Comparison of ENCODE assay signal across 11 cellular contexts in the genomic region with DNA sequence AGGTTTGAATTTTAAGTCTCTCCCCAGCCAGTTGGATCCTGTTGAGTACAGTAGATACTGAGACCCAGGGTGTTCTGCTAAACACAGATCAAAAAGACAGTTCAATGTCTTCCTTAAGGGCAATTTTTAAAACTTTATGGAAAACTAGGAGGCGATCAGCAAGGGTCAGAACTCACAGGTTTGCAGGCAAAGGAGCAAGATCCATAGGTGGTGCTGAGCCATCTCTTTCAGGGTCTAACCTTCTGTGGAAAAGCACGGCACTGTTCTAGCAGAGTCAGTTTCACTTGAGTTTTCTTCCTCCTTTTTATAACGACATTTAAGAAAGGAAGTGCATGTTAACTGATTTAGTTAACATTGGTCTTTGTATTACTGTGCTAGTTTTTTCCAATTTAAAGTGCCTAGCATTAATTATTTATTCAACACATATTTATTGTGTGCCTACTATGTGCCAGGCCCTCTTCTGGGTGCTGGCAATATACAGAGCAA. TPM values are rescaled to one million over a fixed set of nuclear protein-coding genes. Genes with fewer than 3 reads are reported as not detected.
DNase-seq lines count a peak whose midpoint lies in the region; ATAC-seq and TF ChIP-seq lines count a peak whose summit lies in the region.
"Had no signal": no experiment of that assay in that cellular context is flagged by ENCODE, and none has a peak within 500 bp of the region (broad histone marks: within the 10 kb centered on the region; RNA-seq: fewer than 3 reads in every experiment).

CD84 (minus strand) TSS at position 281 of the 486 bp plus-strand sequence; CDS start at position 222, 59 bp downstream.

- H4K20me1 ChIP-seq in Karpas-422 (ENCODE audit: insufficient read depth, low read depth, low read length) (no peaks in the 10 kb centered on the region), neural progenitor cell (ENCODE audit: low read depth) (no peaks in the 10 kb centered on the region)

- H3K79me2 ChIP-seq in Karpas-422 (ENCODE audit: low read length) (peaks cover 38% of the 10 kb centered on the region), neural progenitor cell (ENCODE audit: low read depth) (no peaks in the 10 kb centered on the region)

- peaks cover 92% of the 10 kb centered on the region for H3K4me1 Mint-ChIP-seq in activated naive CD8-positive, alpha-beta T cell (ENCODE audit: low read depth)
- H3K4me1 Mint-ChIP-seq in neural progenitor cell, result no peaks in the 10 kb centered on the region

- H3K27me3 Mint-ChIP-seq in activated naive CD8-positive, alpha-beta T cell, result no peaks in the 10 kb centered on the region
- no peaks in the 10 kb centered on the region for H3K27me3 Mint-ChIP-seq in neural progenitor cell (ENCODE audit: insufficient read depth, low read depth)

- H3K27me3 ChIP-seq in GM06990 (replicated peaks; ENCODE audit: control insufficient read depth, insufficient read depth, low read length), result no peaks in the 10 kb centered on the region
- no peaks in the 10 kb centered on the region for H3K27me3 ChIP-seq in Karpas-422 (ENCODE audit: low read length)
- H3K27me3 ChIP-seq in neural progenitor cell, result no peaks in the 10 kb centered on the region

- ATAC-seq in GM21786 (IDR thresholded peaks at IDR 0.05; ENCODE audit: unreplicated experiment) (no peak), GM18858 (IDR thresholded peaks at IDR 0.05; ENCODE audit: unreplicated experiment) (no peak), HG03354 (IDR thresholded peaks at IDR 0.05; ENCODE audit: poor library complexity, severe bottlenecking, unreplicated experiment) (no peak)

- H3K9ac ChIP-seq in Karpas-422 (ENCODE audit: low read length) (peak within 1 kb of the TSS; percentile 72), neural progenitor cell (no peak within 1 kb of the TSS)

- no peaks in the 10 kb centered on the region for H3K9me2 ChIP-seq in Karpas-422 (replicated peaks; ENCODE audit: insufficient read depth, low read length)

- H3K27ac ChIP-seq in Karpas-422 (ENCODE audit: low read length), result peak within 1 kb of the TSS; percentile 80
- no peak within 1 kb of the TSS for H3K27ac ChIP-seq in neural progenitor cell
- H3K27ac ChIP-seq: VCaP had no signal

- TF ChIP-seq CTCF in GM06990 (IDR thresholded peaks at IDR 0.05; ENCODE audit: insufficient read depth, low read length, poor library complexity, severe bottlenecking) (no peak), neural progenitor cell (IDR thresholded peaks at IDR 0.05) (no peak)

- H3K4me3 Mint-ChIP-seq in activated naive CD8-positive, alpha-beta T cell, result peak within 1 kb of the TSS; percentile 87
- no peak within 1 kb of the TSS for H3K4me3 Mint-ChIP-seq in neural progenitor cell

- no peaks in the 10 kb centered on the region for H3F3A ChIP-seq in neural progenitor cell (ENCODE audit: low read depth)

- no peaks in the 10 kb centered on the region for H3K9me3 Mint-ChIP-seq in activated naive CD8-positive, alpha-beta T cell (ENCODE audit: low read depth)
- H3K9me3 Mint-ChIP-seq in neural progenitor cell, result peaks cover 7% of the 10 kb centered on the region

- DNase-seq in GM06990 (ENCODE audit: extremely low read depth, insufficient read length) (no peak), Karpas-422 (peak; percentile 69), neural progenitor cell (ENCODE audit: low spot score) (no peak), GOT3 (lab: John Stamatoyannopoulos, UW) (no peak)
- DNase-seq: NCI-H1417 treated with DMSO at 0.1 percent for 48 hours; stimulated activated CD4-positive, alpha-beta T cell treated with anti-CD3 and anti-CD28 coated beads, Interleukin-1b, Interleukin-23, amount 100 ng/mL, for 48 hours had no signal

- H2AFZ ChIP-seq in Karpas-422 (ENCODE audit: low read length) (peak within 1 kb of the TSS; percentile 38), neural progenitor cell (replicated peaks) (peak within 1 kb of the TSS; percentile 40)

- H3K4me1 ChIP-seq in Karpas-422 (ENCODE audit: low read length), result peaks cover 58% of the 10 kb centered on the region
- H3K4me1 ChIP-seq in neural progenitor cell, result no peaks in the 10 kb centered on the region

- H3K4me3 ChIP-seq in GM06990 (replicated peaks; ENCODE audit: low read depth, low read length) (peak within 1 kb of the TSS; percentile 56), Karpas-422 (ENCODE audit: low read length) (peak within 1 kb of the TSS; percentile 66), neural progenitor cell (no peak within 1 kb of the TSS)

- no peaks in the 10 kb centered on the region for H3K9me3 ChIP-seq in Karpas-422 (ENCODE audit: low read length)
- H3K9me3 ChIP-seq in neural progenitor cell (ENCODE audit: low read depth), result no peaks in the 10 kb centered on the region

- H3K36me3 ChIP-seq in GM06990 (ENCODE audit: control insufficient read depth, insufficient read depth, low read length) (no peaks in the 10 kb centered on the region), Karpas-422 (ENCODE audit: insufficient read depth, low read length) (no peaks in the 10 kb centered on the region), neural progenitor cell (no peaks in the 10 kb centered on the region)

- H3K27ac Mint-ChIP-seq in activated naive CD8-positive, alpha-beta T cell, result peak within 1 kb of the TSS; percentile 98
- H3K27ac Mint-ChIP-seq in neural progenitor cell, result no peak within 1 kb of the TSS

- peaks cover 8% of the 10 kb centered on the region for H3K36me3 Mint-ChIP-seq in activated naive CD8-positive, alpha-beta T cell
- no peaks in the 10 kb centered on the region for H3K36me3 Mint-ChIP-seq in neural progenitor cell

- H3K4me2 ChIP-seq in Karpas-422 (ENCODE audit: low read depth, low read length, poor library complexity, severe bottlenecking) (peak within 1 kb of the TSS; percentile 83), neural progenitor cell (no peak within 1 kb of the TSS)

RNA-seq across cellular contexts. Expression of gene CD84, which starts in this region (rescaled TPM):
- total RNA-seq in Karpas-422 (2014; rRNA removed; shearing (Covaris generic); ENCODE audit: low replicate concordance), result 14.4 and 29.4 TPM in 2 replicates
- not detected in 2 replicates for total RNA-seq in neural progenitor cell (ENCODE audit: low replicate concordance)

Comparison
In these comparisons a context has a peak if more than half of its experiments do, and no peak if none do; other contexts are left out.
1. RNA of gene CD84 (total RNA-seq): 14.4 to 29.4 TPM in Karpas-422; not detected in neural progenitor cell; every median in the first group is over 10 times any median in the second.